ENCODE assay signal across 16 cellular contexts in genomic region chr6:97462944-97463343, GRCh38.
DNase-seq lines count a peak whose midpoint lies in the region; ATAC-seq and TF ChIP-seq lines count a peak whose summit lies in the region.
"Had no signal": no experiment of that assay in that cellular context is flagged by ENCODE, and none has a peak within 500 bp of the region (broad histone marks: within the 10 kb centered on the region; RNA-seq: fewer than 3 reads in every experiment).

No MANE protein-coding gene starts in this region.

- H3K27ac ChIP-seq in SK-N-MC: peak overlapping the region; percentile 100; the same call in 1 of the 2 replicates
- no peak overlapping the region for H3K27ac ChIP-seq in neural progenitor cell
- H3K27ac ChIP-seq: BLaER1 treated with 17β-estradiol and CSF1 and Interleukin-3, amounts not matched to agents 10 nM and 100 nM; GM23248; HL-60 had no signal

- peak overlapping the region; percentile 26 for H3K27ac Mint-ChIP-seq in neural progenitor cell
- H3K27ac Mint-ChIP-seq in naive thymus-derived CD8-positive, alpha-beta T cell: no peak overlapping the region
- H3K27ac Mint-ChIP-seq: CD4-positive, CD25-positive, alpha-beta regulatory T cell had no signal

- H3K4me1 ChIP-seq in neural progenitor cell: peaks cover 55% of the 10 kb centered on the region

- no peak for TF ChIP-seq CTCF in neural progenitor cell (IDR thresholded peaks at IDR 0.05)

- H3K9me3 Mint-ChIP-seq in neural progenitor cell: no peaks in the 10 kb centered on the region
- no peaks in the 10 kb centered on the region for H3K9me3 Mint-ChIP-seq in naive thymus-derived CD8-positive, alpha-beta T cell
- no peaks in the 10 kb centered on the region for H3K9me3 Mint-ChIP-seq in activated T-cell treated with anti-CD3 and anti-CD28 coated beads, Interleukin-2, amount 50 U/mL, for 4 hours

- no peak overlapping the region for H2AFZ ChIP-seq in neural progenitor cell (replicated peaks)
- H2AFZ ChIP-seq: GM23248 had no signal

- no peak for ATAC-seq in naive thymus-derived CD8-positive, alpha-beta T cell
- no peak for ATAC-seq in activated T-cell treated with anti-CD3 and anti-CD28 coated beads, Interleukin-2, amount 50 U/mL, for 4 hours
- ATAC-seq: HCT116 had no signal

- POLR2A ChIA-PET in naive thymus-derived CD8-positive, alpha-beta T cell (lab: Charles Lee): no interaction called here

- no peak overlapping the region for H3K9ac ChIP-seq in SK-N-MC (ENCODE audit: insufficient read length)
- no peak overlapping the region for H3K9ac ChIP-seq in neural progenitor cell
- H3K9ac ChIP-seq: BLaER1 treated with 17β-estradiol and CSF1 and Interleukin-3, amounts not matched to agents 10 nM and 100 nM; GM23248 had no signal

- peak; percentile 14 for DNase-seq in NCI-H748 (lab: John Stamatoyannopoulos, UW; ENCODE audit: unreplicated experiment)
- DNase-seq in NCI-H748 treated with DMSO at 0.1 percent for 48 hours (lab: John Stamatoyannopoulos, UW): no peak
- no peak for DNase-seq in SK-N-MC (ENCODE audit: low read depth, low spot score)
- DNase-seq in neural progenitor cell (ENCODE audit: low spot score): no peak
- no peak for DNase-seq in naive thymus-derived CD8-positive, alpha-beta T cell
- DNase-seq in stimulated activated CD4-positive, alpha-beta T cell treated with anti-CD3 and anti-CD28 coated beads, Interleukin-4, amount 100 ng/mL, for 24 hours: no peak
- DNase-seq in activated T-cell treated with anti-CD3 and anti-CD28 coated beads, Interleukin-2, amount 50 U/mL, for 4 hours: no peak
- DNase-seq: 8988T; ACHN; Calu3; CD4-positive, CD25-positive, alpha-beta regulatory T cell; DMS 273 treated with DMSO at 0.1 percent for 48 hours; GM23248 had no signal

- no peaks in the 10 kb centered on the region for H3K27me3 ChIP-seq in neural progenitor cell
- H3K27me3 ChIP-seq: BLaER1 treated with 17β-estradiol and CSF1 and Interleukin-3, amounts not matched to agents 10 nM and 100 nM had no signal

- H3K36me3 ChIP-seq in SK-N-MC (ENCODE audit: insufficient read depth, low read length): no peaks in the 10 kb centered on the region
- no peaks in the 10 kb centered on the region for H3K36me3 ChIP-seq in neural progenitor cell
- H3K36me3 ChIP-seq: BLaER1 treated with 17β-estradiol and CSF1 and Interleukin-3, amounts not matched to agents 10 nM and 100 nM had no signal

- H4K20me1 ChIP-seq in neural progenitor cell (ENCODE audit: low read depth): no peaks in the 10 kb centered on the region
- H4K20me1 ChIP-seq: BLaER1 treated with 17β-estradiol and CSF1 and Interleukin-3, amounts not matched to agents 10 nM and 100 nM had no signal

- H3K36me3 Mint-ChIP-seq in neural progenitor cell: no peaks in the 10 kb centered on the region
- H3K36me3 Mint-ChIP-seq in naive thymus-derived CD8-positive, alpha-beta T cell: no peaks in the 10 kb centered on the region
- no peaks in the 10 kb centered on the region for H3K36me3 Mint-ChIP-seq in activated T-cell treated with anti-CD3 and anti-CD28 coated beads, Interleukin-2, amount 50 U/mL, for 4 hours (ENCODE audit: insufficient read depth)
- H3K36me3 Mint-ChIP-seq: CD4-positive, CD25-positive, alpha-beta regulatory T cell had no signal

- peaks cover 27% of the 10 kb centered on the region for H3F3A ChIP-seq in neural progenitor cell (ENCODE audit: low read depth)

- no peak overlapping the region for H3K4me2 ChIP-seq in neural progenitor cell
- H3K4me2 ChIP-seq: BLaER1 treated with 17β-estradiol and CSF1 and Interleukin-3, amounts not matched to agents 10 nM and 100 nM had no signal

- H3K4me3 ChIP-seq in SK-N-MC (no peak overlapping the region), neural progenitor cell (no peak overlapping the region)
- H3K4me3 ChIP-seq: BLaER1 treated with 17β-estradiol and CSF1 and Interleukin-3, amounts not matched to agents 10 nM and 100 nM; GM23248 had no signal

- no peaks in the 10 kb centered on the region for H3K9me3 ChIP-seq in SK-N-MC (ENCODE audit: low read depth, low read length)
- H3K9me3 ChIP-seq in neural progenitor cell (ENCODE audit: low read depth): no peaks in the 10 kb centered on the region
- H3K9me3 ChIP-seq: BLaER1 treated with 17β-estradiol and CSF1 and Interleukin-3, amounts not matched to agents 10 nM and 100 nM had no signal

- H3K4me3 Mint-ChIP-seq in neural progenitor cell: peak overlapping the region; percentile 12
- H3K4me3 Mint-ChIP-seq in naive thymus-derived CD8-positive, alpha-beta T cell: no peak overlapping the region
- no peak overlapping the region for H3K4me3 Mint-ChIP-seq in activated T-cell treated with anti-CD3 and anti-CD28 coated beads, Interleukin-2, amount 50 U/mL, for 4 hours
- H3K4me3 Mint-ChIP-seq: CD4-positive, CD25-positive, alpha-beta regulatory T cell had no signal

- no peaks in the 10 kb centered on the region for H3K27me3 Mint-ChIP-seq in neural progenitor cell (ENCODE audit: insufficient read depth, low read depth)
- H3K27me3 Mint-ChIP-seq in naive thymus-derived CD8-positive, alpha-beta T cell: peaks cover 0 to 9% (median 2%) of the 10 kb centered on the region in 5 donors
- peaks cover 2% of the 10 kb centered on the region for H3K27me3 Mint-ChIP-seq in activated T-cell treated with anti-CD3 and anti-CD28 coated beads, Interleukin-2, amount 50 U/mL, for 4 hours (ENCODE audit: low read depth)

- H3K79me2 ChIP-seq in neural progenitor cell (ENCODE audit: low read depth): no peaks in the 10 kb centered on the region

- H3K4me1 Mint-ChIP-seq in neural progenitor cell: peaks cover 49% of the 10 kb centered on the region
- no peaks in the 10 kb centered on the region for H3K4me1 Mint-ChIP-seq in naive thymus-derived CD8-positive, alpha-beta T cell
- H3K4me1 Mint-ChIP-seq in activated T-cell treated with anti-CD3 and anti-CD28 coated beads, Interleukin-2, amount 50 U/mL, for 4 hours (ENCODE audit: low read depth): no peaks in the 10 kb centered on the region
- H3K4me1 Mint-ChIP-seq: CD4-positive, CD25-positive, alpha-beta regulatory T cell had no signal
